ENCODE assay signal across 8 cellular contexts in the genomic region with DNA sequence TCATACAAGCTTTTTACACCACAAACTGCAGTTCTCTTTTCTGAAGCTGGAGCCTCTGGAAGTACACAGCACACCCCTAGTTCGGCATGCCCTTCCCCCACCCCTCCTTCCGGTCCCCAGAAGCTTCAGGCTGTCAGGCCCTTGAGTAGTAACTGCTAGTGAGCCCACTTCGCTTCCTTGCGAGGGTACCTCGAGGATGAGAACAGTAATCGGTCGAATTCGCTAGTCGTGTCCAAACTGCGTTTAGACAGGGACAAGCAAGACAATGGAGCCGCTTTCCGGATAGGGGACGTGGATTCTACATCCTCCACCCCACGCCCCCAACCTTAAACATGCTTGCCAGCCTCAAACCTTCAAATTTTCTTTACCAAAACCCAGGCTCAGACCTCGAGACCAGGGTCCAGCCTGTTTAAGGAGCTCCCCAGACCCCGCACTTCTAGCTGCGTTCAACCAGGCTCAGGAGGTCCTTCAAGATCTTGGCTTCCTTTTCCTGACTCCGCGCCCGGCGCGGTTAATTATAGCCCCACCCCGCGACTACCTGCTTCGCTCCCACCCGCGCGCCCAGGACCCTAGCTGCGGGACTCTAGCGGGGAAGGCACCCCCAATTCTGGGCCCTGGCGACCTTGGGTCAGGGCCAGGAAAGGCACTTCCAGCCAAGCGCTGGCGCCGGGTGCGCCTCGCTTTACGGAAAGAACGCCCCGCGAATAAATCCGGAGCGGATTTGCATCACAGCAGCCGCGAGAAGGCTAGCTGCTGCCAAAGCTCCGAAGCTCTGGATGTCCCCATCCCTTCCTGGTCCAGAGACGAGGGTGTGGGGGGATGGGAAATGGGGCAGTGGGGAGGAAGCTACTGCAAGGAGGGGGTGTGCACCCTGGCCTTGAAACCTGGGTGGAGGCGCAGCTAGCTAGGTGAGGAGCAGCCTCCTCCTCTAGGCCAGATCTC. TPM values are rescaled to one million over a fixed set of nuclear protein-coding genes. Genes with fewer than 3 reads are reported as not detected.
A peak's percentile ranks its signal among the peaks of the same experiment; 100 is the strongest.
DNase-seq lines count a peak whose midpoint lies in the region; ATAC-seq and TF ChIP-seq lines count a peak whose summit lies in the region.

No MANE protein-coding gene starts in this region.

- H3K9me3 ChIP-seq in mononuclear cell (ENCODE audit: low read depth, low read length) (no peaks in the 10 kb centered on the region), stomach smooth muscle (ENCODE audit: control insufficient read depth in 2 of 2, low read length in 2 of 2) (no peaks in the 10 kb centered on the region)

- peak overlapping the region; percentile 56 for H3K4me3 ChIP-seq in choroid plexus epithelial cell (ENCODE audit: low read depth, low read length)
- H3K4me3 ChIP-seq in mononuclear cell (ENCODE audit: low read length), result peak overlapping the region; percentile 38
- peak overlapping the region; percentile 38 to 69 for H3K4me3 ChIP-seq in stomach smooth muscle (ENCODE audit: low read length in 2 of 2)

- H3K9ac ChIP-seq in stomach smooth muscle (ENCODE audit: low read length in 2 of 2), result peak overlapping the region; percentile 7 to 13

- no peaks in the 10 kb centered on the region for H3K36me3 ChIP-seq in stomach smooth muscle (ENCODE audit: control insufficient read depth in 2 of 2, insufficient read depth in 2 of 2, low read length in 2 of 2)

- peaks cover 9% of the 10 kb centered on the region for H3K27me3 Mint-ChIP-seq in activated B cell treated with CpG ODN at 0.5 μM for 24 hours
- peaks cover 2% of the 10 kb centered on the region for H3K27me3 Mint-ChIP-seq in osteocyte (ENCODE audit: unreplicated experiment)

- TF ChIP-seq CTCF in activated B cell treated with CpG ODN at 0.5 μM for 24 hours (IDR thresholded peaks at IDR 0.05), result no peak
- no peak for TF ChIP-seq CTCF in choroid plexus epithelial cell (conservative IDR thresholded peaks at IDR 0.05; ENCODE audit: low read depth, low read length)
- TF ChIP-seq CTCF in osteocyte (IDR thresholded peaks at IDR 0.05), result no peak

- intact Hi-C loops in activated B cell treated with CpG ODN at 0.5 μM for 24 hours (cut with micrococcal nuclease), result no loop called here

- peak; percentile 46 for DNase-seq in GM19238 (ENCODE audit: insufficient read length, low spot score)
- DNase-seq in activated B cell treated with CpG ODN at 0.5 μM for 24 hours, result peak; percentile 31
- peak; percentile 24 for DNase-seq in choroid plexus epithelial cell (ENCODE audit: low read depth)
- no peak for DNase-seq in osteocyte (ENCODE audit: extremely low spot score, unreplicated experiment)
- no peak for DNase-seq in hepatic stellate cell (ENCODE audit: low spot score)

- H3K27me3 ChIP-seq in mononuclear cell (ENCODE audit: insufficient read depth, low read length), result peaks cover 4% of the 10 kb centered on the region
- peaks cover 4 to 11% of the 10 kb centered on the region in 2 donors for H3K27me3 ChIP-seq in stomach smooth muscle (ENCODE audit: control insufficient read depth in 1 of 2, insufficient read depth in 2 of 2, low read length in 2 of 2)

- peak; percentile 64 for ATAC-seq in activated B cell treated with CpG ODN at 0.5 μM for 24 hours (ENCODE audit: low read depth)
- no peak for ATAC-seq in GM21576 (IDR thresholded peaks at IDR 0.05; ENCODE audit: unreplicated experiment)

- H3K4me1 Mint-ChIP-seq in activated B cell treated with CpG ODN at 0.5 μM for 24 hours (peaks cover 26% of the 10 kb centered on the region), osteocyte (ENCODE audit: unreplicated experiment) (peaks cover 6% of the 10 kb centered on the region)

- H3K27ac ChIP-seq in stomach smooth muscle (ENCODE audit: low read length), result peak overlapping the region; percentile 55

- POLR2A ChIA-PET in activated B cell treated with CpG ODN at 0.5 μM for 24 hours (lab: Charles Lee), result interaction anchor here (0.9 kb wide), 1 partner anchor 35 kb away, joined by 3 read pairs; the partner anchor contains the start of gene PIK3R3

- H3K9me3 Mint-ChIP-seq in activated B cell treated with CpG ODN at 0.5 μM for 24 hours (no peaks in the 10 kb centered on the region), osteocyte (ENCODE audit: unreplicated experiment) (no peaks in the 10 kb centered on the region)

- CTCF ChIA-PET in activated B cell treated with CpG ODN at 0.5 μM for 24 hours (lab: Charles Lee), result interaction anchor here (1.2 to 3.1 kb wide), 2 partner anchors 9 to 131 kb away, joined by 3 to 15 read pairs; partner anchors contain the start of gene TSPAN1

- H3K4me3 Mint-ChIP-seq in activated B cell treated with CpG ODN at 0.5 μM for 24 hours (peak overlapping the region; percentile 87), osteocyte (ENCODE audit: unreplicated experiment) (no peak overlapping the region)

- H3K27ac Mint-ChIP-seq in activated B cell treated with CpG ODN at 0.5 μM for 24 hours (peak overlapping the region; percentile 41), osteocyte (ENCODE audit: unreplicated experiment) (no peak overlapping the region)

- H3K4me1 ChIP-seq in mononuclear cell (ENCODE audit: insufficient read depth, low read length) (peaks cover 16% of the 10 kb centered on the region), stomach smooth muscle (ENCODE audit: control insufficient read depth, insufficient read depth, low read length) (peaks cover 14% of the 10 kb centered on the region)

- no peaks in the 10 kb centered on the region for H3K36me3 Mint-ChIP-seq in activated B cell treated with CpG ODN at 0.5 μM for 24 hours (ENCODE audit: low read depth)
- H3K36me3 Mint-ChIP-seq in osteocyte (ENCODE audit: unreplicated experiment), result no peaks in the 10 kb centered on the region

RNA-seq across cellular contexts. Expression of gene TSPAN1, which starts 8.1 kb away (rescaled TPM):
- total RNA-seq in activated B cell treated with CpG ODN at 0.5 μM for 24 hours (not detected in 2 replicates), mononuclear cell (not detected), osteocyte (0.68 and 0.91 TPM in 2 replicates)

RNA-seq across cellular contexts. Expression of gene P3R3URF, which starts 9.5 kb away (rescaled TPM):
- total RNA-seq in activated B cell treated with CpG ODN at 0.5 μM for 24 hours (not detected in 2 replicates), mononuclear cell (not detected), osteocyte (not detected in 2 replicates)

RNA-seq across cellular contexts. Expression of gene POMGNT1, which starts 31.4 kb away (rescaled TPM):
- total RNA-seq in activated B cell treated with CpG ODN at 0.5 μM for 24 hours, result 37.4 and 39.5 TPM in 2 replicates
- 6.7 TPM for total RNA-seq in mononuclear cell
- total RNA-seq in osteocyte, result 76.8 and 88.9 TPM in 2 replicates

RNA-seq across cellular contexts. Expression of gene PIK3R3, which starts 34.4 kb away (rescaled TPM):
- 1.0 and 1.3 TPM in 2 replicates for total RNA-seq in activated B cell treated with CpG ODN at 0.5 μM for 24 hours
- 0.42 TPM for total RNA-seq in mononuclear cell
- total RNA-seq in osteocyte, result 33.2 and 33.9 TPM in 2 replicates

RNA-seq across cellular contexts. Expression of gene LURAP1, which starts 36.3 kb away (rescaled TPM):
- total RNA-seq in activated B cell treated with CpG ODN at 0.5 μM for 24 hours (0.20 TPM in 1 of 2 replicates, not detected in the other), mononuclear cell (0.10 TPM), osteocyte (4.8 and 5.0 TPM in 2 replicates)

Comparison
In these comparisons a context has a peak if more than half of its experiments do, and no peak if none do; other contexts are left out.
1. DNase-seq: peak in GM19238 (single experiment), activated B cell treated with CpG ODN at 0.5 μM for 24 hours (single experiment) and choroid plexus epithelial cell (single experiment); none in osteocyte (single experiment) and hepatic stellate cell (single experiment).
2. Peak in every context shown above with its lines, with median percentiles within 50 percentile points of each other: H3K4me3 ChIP-seq.